15 cellular contexts compared by ENCODE assay signal in genomic region chr12:91140660-91141045, GRCh38. TPM values are rescaled to one million over a fixed set of nuclear protein-coding genes. Genes with fewer than 3 reads are reported as not detected.
DNase-seq lines count a peak whose midpoint lies in the region; ATAC-seq and TF ChIP-seq lines count a peak whose summit lies in the region.
"Had no signal": no experiment of that assay in that cellular context is flagged by ENCODE, and none has a peak within 500 bp of the region (broad histone marks: within the 10 kb centered on the region; RNA-seq: fewer than 3 reads in every experiment).

No MANE protein-coding gene starts in this region.

- H3K36me3 ChIP-seq in mesodermal cell (ENCODE audit: control insufficient read depth, insufficient read depth, low read length) = no peaks in the 10 kb centered on the region
- H3K36me3 ChIP-seq in transverse colon = no peaks in the 10 kb centered on the region
- H3K36me3 ChIP-seq in WERI-Rb-1 = no peaks in the 10 kb centered on the region

- no peak for TF ChIP-seq EP300 in transverse colon (IDR thresholded peaks at IDR 0.05; ENCODE audit: low read depth)

- H3K27ac Mint-ChIP-seq in HFFc6 = peak overlapping the region; percentile 87
- H3K27ac Mint-ChIP-seq: activated naive CD4-positive, alpha-beta T cell treated with anti-CD3 and anti-CD28 coated beads for 36 hours had no signal

- intact Hi-C loops in transverse colon (cut with DNase I; ENCODE audit: low total_unique reads) = no loop called here

- no peak for TF ChIP-seq POLR2A in transverse colon (IDR thresholded peaks at IDR 0.05)

- no peaks in the 10 kb centered on the region for H3K27me3 ChIP-seq in transverse colon
- H3K27me3 ChIP-seq in WERI-Rb-1 (ENCODE audit: insufficient read depth, low read depth, severe bottlenecking) = no peaks in the 10 kb centered on the region

- H3K4me1 Mint-ChIP-seq in HFFc6 (ENCODE audit: low read depth) = peaks cover 76% of the 10 kb centered on the region

- ATAC-seq in GM18520 (IDR thresholded peaks at IDR 0.05; ENCODE audit: unreplicated experiment) = no peak

- H3K27ac ChIP-seq in mesodermal cell (ENCODE audit: low read depth, low read length, severe bottlenecking) (peak overlapping the region; percentile 47), transverse colon (peak overlapping the region; percentile 56 to 67 (median 58)), substantia nigra (ENCODE audit: low read depth, low read length, poor library complexity, severe bottlenecking) (no peak overlapping the region), WERI-Rb-1 (no peak overlapping the region)
- H3K27ac ChIP-seq: VCaP had no signal

- H3K4me3 Mint-ChIP-seq in HFFc6 = peak overlapping the region; percentile 41
- H3K4me3 Mint-ChIP-seq: activated naive CD4-positive, alpha-beta T cell treated with anti-CD3 and anti-CD28 coated beads for 36 hours had no signal

- peak; percentile 66 for DNase-seq in HFFc6
- peak; percentile 72 for DNase-seq in fibroblast of gingiva (ENCODE audit: low read depth)
- DNase-seq in transverse colon = no peak
- DNase-seq in substantia nigra (lab: John Stamatoyannopoulos, UW) = no peak
- DNase-seq in WERI-Rb-1 = no peak
- DNase-seq in A172 (ENCODE audit: low spot score) = no peak
- DNase-seq: activated naive CD4-positive, alpha-beta T cell treated with anti-CD3 and anti-CD28 coated beads for 36 hours; C1 segment of cervical spinal cord; caudate nucleus; DND-41; NCI-H1092; NCI-H2227 treated with DMSO at 0.1 percent for 48 hours had no signal

- no peak overlapping the region for H3K4me3 ChIP-seq in mesodermal cell (ENCODE audit: extremely low read depth, insufficient read depth, low read length, poor library complexity, severe bottlenecking)
- no peak overlapping the region for H3K4me3 ChIP-seq in transverse colon
- H3K4me3 ChIP-seq in WERI-Rb-1 (ENCODE audit: low read depth, low read length) = no peak overlapping the region

- H3K9me3 ChIP-seq in mesodermal cell (ENCODE audit: control insufficient read depth, low read length) (no peaks in the 10 kb centered on the region), transverse colon (no peaks in the 10 kb centered on the region), WERI-Rb-1 (ENCODE audit: severe bottlenecking) (no peaks in the 10 kb centered on the region)

- no peaks in the 10 kb centered on the region; the same call in 1 of the 2 replicates for H3K27me3 Mint-ChIP-seq in HFFc6 (ENCODE audit: insufficient read depth)

- TF ChIP-seq CTCF in HFFc6 (IDR thresholded peaks at IDR 0.05) (no peak), transverse colon (IDR thresholded peaks at IDR 0.05) (no peak), WERI-Rb-1 (IDR thresholded peaks at IDR 0.05; ENCODE audit: low read depth, low read length) (no peak)

- in situ Hi-C loops in transverse colon (cut with MboI; ENCODE audit: low pct_ligation_motif_present in 1 of 4, low pct_unique_long_range_greater_than_20kb in 1 of 4, low sequenced_read_pairs in 3 of 4) = no loop called here

- H3K4me1 ChIP-seq in mesodermal cell (ENCODE audit: control insufficient read depth, insufficient read depth, low read length, poor library complexity, severe bottlenecking) (peaks cover 38% of the 10 kb centered on the region), transverse colon (peaks cover 0 to 32% (median 17%) of the 10 kb centered on the region in 4 donors)

- peaks cover 6% of the 10 kb centered on the region; the same call in 1 of the 2 replicates for H3K36me3 Mint-ChIP-seq in HFFc6 (ENCODE audit: low read depth)

- no peaks in the 10 kb centered on the region for H3K9me3 Mint-ChIP-seq in HFFc6
- H3K9me3 Mint-ChIP-seq: activated naive CD4-positive, alpha-beta T cell treated with anti-CD3 and anti-CD28 coated beads for 36 hours had no signal

RNA-seq across cellular contexts. Expression of gene LUM, which starts 29.4 kb away (rescaled TPM):
- total RNA-seq in HFFc6 (2021; fragmentation: NEBNext Ultra II Directional; extraction: Animal tissue kit (Norgen Biotek cat#: 25700)) = 10 to 100 TPM; 34.3 to 78.1 (median 57.3) TPM
- 405 TPM for polyA plus RNA-seq in mesodermal cell (2013, experiment 1 of 2)
- polyA plus RNA-seq in mesodermal cell (2013, experiment 2 of 2) = 652 TPM
- total RNA-seq in transverse colon = 10 to 100 TPM; 13.8 to 43.3 (median 31.5) TPM
- total RNA-seq in A172 (2014; rRNA removed; shearing (Covaris generic)) = 0.22 and 10.1 TPM in 2 replicates
- total RNA-seq: activated naive CD4-positive, alpha-beta T cell treated with anti-CD3 and anti-CD28 coated beads for 36 hours had no signal

RNA-seq across cellular contexts. Expression of gene DCN, which starts 42.0 kb away (rescaled TPM):
- total RNA-seq in HFFc6 (2021; fragmentation: NEBNext Ultra II Directional; extraction: Animal tissue kit (Norgen Biotek cat#: 25700)) = 10 to 100 TPM; 20.4 to 58.8 (median 48.7) TPM
- 15.0 TPM for polyA plus RNA-seq in mesodermal cell (2013, experiment 1 of 2)
- polyA plus RNA-seq in mesodermal cell (2013, experiment 2 of 2) = 28.9 TPM
- total RNA-seq in transverse colon = 100 to 1,000 TPM; 133 to 511 (median 276) TPM
- total RNA-seq in A172 (2014; rRNA removed; shearing (Covaris generic)) = 0.69 and 0.84 TPM in 2 replicates
- total RNA-seq: activated naive CD4-positive, alpha-beta T cell treated with anti-CD3 and anti-CD28 coated beads for 36 hours had no signal

Comparison
In these comparisons a context has a peak if more than half of its experiments do, and no peak if none do; other contexts are left out.
1. DNase-seq: peak in HFFc6 (single experiment) and fibroblast of gingiva (single experiment); none in transverse colon (single experiment), substantia nigra (0 of 49), WERI-Rb-1 (single experiment) and A172 (single experiment).
2. H3K27ac ChIP-seq: peak in mesodermal cell (single experiment) and transverse colon (4 of 4); none in substantia nigra (single experiment) and WERI-Rb-1 (single experiment).
3. RNA of gene DCN, which starts 42.0 kb away (total RNA-seq): 133 to 511 TPM in transverse colon and 20.4 to 58.8 TPM in HFFc6; 0.69 to 0.84 TPM in A172; every median in the first group is over 10 times any median in the second.